Comparison of ENCODE assay signal across 8 cellular contexts in genomic region chr19:46015080-46015960, GRCh38. TPM values are rescaled to one million over a fixed set of nuclear protein-coding genes. Genes with fewer than 3 reads are reported as not detected.
A peak's percentile ranks its signal among the peaks of the same experiment; 100 is the strongest.
DNase-seq lines count a peak whose midpoint lies in the region; ATAC-seq, FAIRE-seq and TF ChIP-seq lines count a peak whose summit lies in the region.

No MANE protein-coding gene starts in this region.

- peaks cover 3 to 11% of the 10 kb centered on the region in 2 experiments for H4K20me1 ChIP-seq in H1 (replicated peaks in 1 of 2; ENCODE audit: control insufficient read depth in 1 of 2, insufficient read depth in 2 of 2, low read length in 2 of 2)

- H2AFZ ChIP-seq in H1 (ENCODE audit: low read length), result no peak overlapping the region; the same call in 1 of the 2 replicates

- no peak overlapping the region for H2BK5ac ChIP-seq in H1 (ENCODE audit: low read depth, low read length)

- peak overlapping the region; percentile 25 to 67 (median 40) for H3K9ac ChIP-seq in H1 (replicated peaks in 1 of 4; ENCODE audit: extremely low read depth in 1 of 4, low read depth in 3 of 4, low read length in 3 of 4)

- ATAC-seq in activated CD8-positive, alpha-beta memory T cell treated with anti-CD3 and anti-CD28 coated beads, Interleukin-2, amount 10 ng/mL, durations not matched to agents 7 days and 5 days, result peak; percentile 44
- peak; percentile 79 for ATAC-seq in naive thymus-derived CD4-positive, alpha-beta T cell
- no peak for ATAC-seq in HG03139 (IDR thresholded peaks at IDR 0.05; ENCODE audit: unreplicated experiment)
- no peak for ATAC-seq in GM21619 (IDR thresholded peaks at IDR 0.05; ENCODE audit: unreplicated experiment)

- peaks cover 15% of the 10 kb centered on the region for H3K4me1 Mint-ChIP-seq in activated CD8-positive, alpha-beta memory T cell treated with anti-CD3 and anti-CD28 coated beads, Interleukin-2, amount 10 ng/mL, durations not matched to agents 7 days and 5 days
- peaks cover 11 to 23% (median 18%) of the 10 kb centered on the region in 7 donors for H3K4me1 Mint-ChIP-seq in naive thymus-derived CD4-positive, alpha-beta T cell

- FAIRE-seq in D721Med (lab: Jason Lieb, UNC) (no peak), H1 (lab: Jason Lieb, UNC) (no peak)

- no peak overlapping the region for H3K4ac ChIP-seq in H1 (replicated peaks; ENCODE audit: insufficient read length, low read depth, low read length)

- H3K4me2 ChIP-seq in H1 (ENCODE audit: insufficient read depth in 1 of 2, low read depth in 2 of 2, low read length in 2 of 2), result peak overlapping the region; percentile 85 to 99

- H4K8ac ChIP-seq in H1 (ENCODE audit: extremely low read depth, insufficient read depth, low read length), result peak overlapping the region; percentile 48; the same call in 1 of the 2 replicates

- H2BK20ac ChIP-seq in H1 (ENCODE audit: low read length), result no peak overlapping the region

- no peak overlapping the region; the same call in 1 of the 2 replicates for H3K18ac ChIP-seq in H1 (ENCODE audit: extremely low read depth, low read length)

- peaks cover 5 to 20% (median 19%) of the 10 kb centered on the region in 4 experiments for H3K27me3 ChIP-seq in H1 (replicated peaks in 1 of 4; ENCODE audit: control insufficient read depth in 3 of 4, extremely low read depth in 1 of 4, insufficient read depth in 3 of 4, low read length in 3 of 4)
- peaks cover 0 to 6% of the 10 kb centered on the region in 2 donors for H3K27me3 ChIP-seq in naive thymus-derived CD4-positive, alpha-beta T cell (ENCODE audit: control insufficient read depth in 2 of 2, insufficient read depth in 2 of 2, low read length in 2 of 2)

- peaks cover 0 to 10% (median 8%) of the 10 kb centered on the region in 4 experiments; a peak in 6 of 7 replicates for H3K4me1 ChIP-seq in H1 (replicated peaks in 1 of 4; ENCODE audit: control insufficient read depth in 3 of 4, insufficient read depth in 4 of 4, low read length in 3 of 4)
- H3K4me1 ChIP-seq in naive thymus-derived CD4-positive, alpha-beta T cell (ENCODE audit: control insufficient read depth in 2 of 2, insufficient read depth in 2 of 2, low read length in 2 of 2), result peaks cover 0 to 7% of the 10 kb centered on the region in 2 donors

- no peak for TF ChIP-seq EP300 in H1 (IDR thresholded peaks at IDR 0.05; ENCODE audit: borderline replicate concordance in 1 of 2, low read depth in 2 of 2, low read length in 2 of 2)

- H2BK12ac ChIP-seq in H1 (ENCODE audit: low read depth, low read length), result no peak overlapping the region

- no peak; a peak in 1 of 4 replicates for TF ChIP-seq RAD21 in H1 (IDR thresholded peaks at IDR 0.05 in 1 of 2, conservative IDR thresholded peaks at IDR 0.05 in 1 of 2; ENCODE audit: low read depth in 2 of 2, low read length in 2 of 2)

- no peak overlapping the region for H2AK5ac ChIP-seq in H1 (ENCODE audit: low read depth, low read length)

- POLR2A ChIA-PET in H1 (lab: Charles Lee; ENCODE audit: partially characterized antibody), result interaction anchor here (0.8 to 1.5 kb wide), 5 partner anchors 10 to 112 kb away, joined by 3 to 4 read pairs (median 3); partner anchors contain the start of gene CCDC61
- POLR2A ChIA-PET in naive thymus-derived CD4-positive, alpha-beta T cell (lab: Charles Lee), result no interaction called here

- 5% methylated on average over 40 of the region's 72 CpGs; no CpG with 5 or more reads in 1 of the 2 experiments for WGBS in H1 (ENCODE audit: extremely low coverage in 1 of 2, insufficient coverage in 1 of 2, insufficient read length in 1 of 2, insufficient replicate concordance in 2 of 2, low coverage in 1 of 2, low lambda C conversion rate in 2 of 2, missing lambda C conversion rate in 1 of 2), 2 experiments

- TF ChIP-seq CTCF in D721Med (IDR thresholded peaks at IDR 0.05; ENCODE audit: insufficient read depth, missing control alignments), result no peak
- no peak for TF ChIP-seq CTCF in H1 (IDR thresholded peaks at IDR 0.05; ENCODE audit: control extremely low read depth in 1 of 3, insufficient read depth in 1 of 3, low read depth in 1 of 3, low read length in 3 of 3)

- H3K4me3 ChIP-seq in H1 (ENCODE audit: extremely low read depth in 1 of 4, insufficient read depth in 2 of 4, low read depth in 3 of 4, low read length in 4 of 4), result peak overlapping the region; percentile 41 to 55 (median 50)
- peak overlapping the region; percentile 62 for H3K4me3 ChIP-seq in naive thymus-derived CD4-positive, alpha-beta T cell (ENCODE audit: low read length)

- CTCF ChIA-PET in activated CD8-positive, alpha-beta memory T cell treated with anti-CD3 and anti-CD28 coated beads, Interleukin-2, amount 10 ng/mL, durations not matched to agents 7 days and 5 days (lab: Charles Lee), result interaction anchor here (1.0 to 2.3 kb wide), 6 partner anchors 13 to 250 kb away, joined by 3 to 7 read pairs (median 3); no protein-coding TSS in a partner anchor
- CTCF ChIA-PET in H1 (lab: Charles Lee; ENCODE audit: partially characterized antibody), result interaction anchor here (0.5 to 3.3 kb wide), 4 partner anchors 13 to 61 kb away, joined by 3 to 13 read pairs (median 6); no protein-coding TSS in a partner anchor
- CTCF ChIA-PET in naive thymus-derived CD4-positive, alpha-beta T cell (lab: Charles Lee), result interaction anchor here (0.6 to 0.7 kb wide), 2 partner anchors 87 to 391 kb away, joined by 3 read pairs; no protein-coding TSS in a partner anchor

- TF ChIP-seq POLR2A in H1 (IDR thresholded peaks at IDR 0.05; ENCODE audit: control extremely low read depth in 1 of 2, low read depth in 2 of 2, low read length in 2 of 2), result peak in 1 of 2 experiments; percentile 53; a peak in 1 of 3 replicates

- peak overlapping the region; percentile 53 for H3K4me3 Mint-ChIP-seq in activated CD8-positive, alpha-beta memory T cell treated with anti-CD3 and anti-CD28 coated beads, Interleukin-2, amount 10 ng/mL, durations not matched to agents 7 days and 5 days
- H3K4me3 Mint-ChIP-seq in naive thymus-derived CD4-positive, alpha-beta T cell, result peak overlapping the region; percentile 77 to 97 (median 84)

- H3K36me3 ChIP-seq in H1 (ENCODE audit: control insufficient read depth in 2 of 4, insufficient read depth in 4 of 4, low read length in 3 of 4), result peaks cover 0 to 3% (median 0%) of the 10 kb centered on the region in 4 experiments; a peak in 3 of 8 replicates
- peaks cover 0 to 3% (median 0%) of the 10 kb centered on the region in 3 experiments for H3K36me3 ChIP-seq in naive thymus-derived CD4-positive, alpha-beta T cell (ENCODE audit: control insufficient read depth in 2 of 3, insufficient read depth in 3 of 3, low read length in 3 of 3)

- H3K36me3 Mint-ChIP-seq in activated CD8-positive, alpha-beta memory T cell treated with anti-CD3 and anti-CD28 coated beads, Interleukin-2, amount 10 ng/mL, durations not matched to agents 7 days and 5 days, result peaks cover 8% of the 10 kb centered on the region
- H3K36me3 Mint-ChIP-seq in naive thymus-derived CD4-positive, alpha-beta T cell, result peaks cover 3 to 18% (median 10%) of the 10 kb centered on the region in 5 donors

- no peaks in the 10 kb centered on the region for H3K9me3 ChIP-seq in H1 (ENCODE audit: insufficient read depth in 2 of 2, low read depth in 1 of 2, low read length in 1 of 2)
- H3K9me3 ChIP-seq in naive thymus-derived CD4-positive, alpha-beta T cell (ENCODE audit: control insufficient read depth in 2 of 3, low read length in 3 of 3), result no peaks in the 10 kb centered on the region

- no peak overlapping the region for H3K14ac ChIP-seq in H1 (ENCODE audit: insufficient read length)

- H3K79me1 ChIP-seq in H1 (ENCODE audit: low read depth, low read length), result no peaks in the 10 kb centered on the region

- peak; percentile 71 for DNase-seq in D721Med (ENCODE audit: insufficient read length, low spot score)
- peak; percentile 92 for DNase-seq in NCI-H2029 (lab: John Stamatoyannopoulos, UW)
- peak; percentile 69 for DNase-seq in activated CD8-positive, alpha-beta memory T cell treated with anti-CD3 and anti-CD28 coated beads, Interleukin-2, amount 10 ng/mL, durations not matched to agents 7 days and 5 days
- peak; percentile 70 to 93 for DNase-seq in H1 (ENCODE audit: low read depth in 1 of 2, low spot score in 2 of 2)
- peak; percentile 34 to 74 (median 57) for DNase-seq in naive thymus-derived CD4-positive, alpha-beta T cell
- DNase-seq in stimulated activated naive CD4-positive, alpha-beta T cell treated with Interleukin-2 at 50 U/mL for 16 hours (lab: John Stamatoyannopoulos, UW), result peak; percentile 68

- H3K79me2 ChIP-seq in H1 (ENCODE audit: control insufficient read depth in 1 of 2, insufficient read depth in 2 of 2, low read length in 2 of 2), result no peaks in the 10 kb centered on the region

- H4K5ac ChIP-seq in H1 (ENCODE audit: insufficient read length, low read depth, low read length), result no peak overlapping the region

- no peak overlapping the region for H3K27ac ChIP-seq in H1 (ENCODE audit: low read depth, low read length)
- H3K27ac ChIP-seq in naive thymus-derived CD4-positive, alpha-beta T cell (ENCODE audit: low read depth, low read length), result no peak overlapping the region

- intact Hi-C loops in naive thymus-derived CD4-positive, alpha-beta T cell (cut with micrococcal nuclease), result loop anchor here (5.0 kb wide), 2 partner anchors 88 to 113 kb away; partner anchors contain the start of gene MYPOP (in 2 of the 2)

- H3K27me3 Mint-ChIP-seq in activated CD8-positive, alpha-beta memory T cell treated with anti-CD3 and anti-CD28 coated beads, Interleukin-2, amount 10 ng/mL, durations not matched to agents 7 days and 5 days, result peaks cover 14% of the 10 kb centered on the region
- peaks cover 5 to 17% (median 12%) of the 10 kb centered on the region in 5 donors for H3K27me3 Mint-ChIP-seq in naive thymus-derived CD4-positive, alpha-beta T cell

- no peak overlapping the region for H3K56ac ChIP-seq in H1 (replicated peaks; ENCODE audit: insufficient read length, low read depth, low read length)

- no peaks in the 10 kb centered on the region for H3K9me3 Mint-ChIP-seq in activated CD8-positive, alpha-beta memory T cell treated with anti-CD3 and anti-CD28 coated beads, Interleukin-2, amount 10 ng/mL, durations not matched to agents 7 days and 5 days (ENCODE audit: low read depth)
- H3K9me3 Mint-ChIP-seq in naive thymus-derived CD4-positive, alpha-beta T cell, result no peaks in the 10 kb centered on the region

- H4K91ac ChIP-seq in H1 (replicated peaks; ENCODE audit: insufficient read length, low read length), result no peak overlapping the region

- H3K27ac Mint-ChIP-seq in activated CD8-positive, alpha-beta memory T cell treated with anti-CD3 and anti-CD28 coated beads, Interleukin-2, amount 10 ng/mL, durations not matched to agents 7 days and 5 days, result no peak overlapping the region
- peak overlapping the region in 2 of 9 donors; percentile 30 to 41 for H3K27ac Mint-ChIP-seq in naive thymus-derived CD4-positive, alpha-beta T cell

- no peak overlapping the region for H3K23ac ChIP-seq in H1 (ENCODE audit: insufficient read length)

- H2BK120ac ChIP-seq in H1 (replicated peaks; ENCODE audit: low read depth, low read length), result no peak overlapping the region

- H2BK15ac ChIP-seq in H1 (ENCODE audit: low read length), result no peak overlapping the region

- H3K23me2 ChIP-seq in H1 (ENCODE audit: low read depth, low read length), result peaks cover 19% of the 10 kb centered on the region; the same call in 1 of the 2 replicates

RNA-seq across cellular contexts. Expression of gene PGLYRP1, which starts 7.5 kb away (rescaled TPM):
- total RNA-seq in activated CD8-positive, alpha-beta memory T cell treated with anti-CD3 and anti-CD28 coated beads, Interleukin-2, amount 10 ng/mL, durations not matched to agents 7 days and 5 days, result not detected
- not detected in 2 replicates for total RNA-seq in H1 (2021; fragmentation: NEBNext Ultra II Directional; extraction: Animal tissue kit (Norgen Biotek cat#: 25700))
- polyA plus RNA-seq in H1 (2011; rRNA removed), result not detected in 2 replicates
- polyA plus RNA-seq in H1 (2011; cell fraction: cytosol; rRNA removed), result 0.17 TPM
- not detected for polyA plus RNA-seq in H1 (2011; cell fraction: nucleus; rRNA removed)
- polyA plus RNA-seq in H1 (2012, experiment 1 of 2), result 0.40 to 1.1 TPM (median 1.0 TPM) in 3 of 4 replicates, not detected in the other
- not detected for polyA plus RNA-seq in H1 (2012, experiment 2 of 2)
- not detected for polyA plus RNA-seq in H1 (2013, experiment 1 of 2)
- 0.07 TPM for polyA plus RNA-seq in H1 (2013, experiment 2 of 2)
- not detected in 2 replicates for polyA minus RNA-seq in H1 (2011; rRNA and poly(A)+ RNA removed)
- not detected for polyA minus RNA-seq in H1 (2011; cell fraction: cytosol; rRNA and poly(A)+ RNA removed)
- polyA minus RNA-seq in H1 (2011; cell fraction: nucleus; rRNA and poly(A)+ RNA removed), result not detected
- not detected for total RNA-seq in naive thymus-derived CD4-positive, alpha-beta T cell
- polyA plus RNA-seq in naive thymus-derived CD4-positive, alpha-beta T cell, result not detected

RNA-seq across cellular contexts. Expression of gene CCDC61, which starts 20.1 kb away (rescaled TPM):
- total RNA-seq in activated CD8-positive, alpha-beta memory T cell treated with anti-CD3 and anti-CD28 coated beads, Interleukin-2, amount 10 ng/mL, durations not matched to agents 7 days and 5 days, result 10 to 100 TPM; 24.4 to 35.1 TPM
- 16.1 and 17.4 TPM in 2 replicates for total RNA-seq in H1 (2021; fragmentation: NEBNext Ultra II Directional; extraction: Animal tissue kit (Norgen Biotek cat#: 25700))
- 7.8 and 11.5 TPM in 2 replicates for polyA plus RNA-seq in H1 (2011; rRNA removed)
- 10.1 TPM for polyA plus RNA-seq in H1 (2011; cell fraction: cytosol; rRNA removed)
- 28.3 TPM for polyA plus RNA-seq in H1 (2011; cell fraction: nucleus; rRNA removed)
- polyA plus RNA-seq in H1 (2012, experiment 1 of 2), result 8.6 to 11.4 TPM (median 10.5 TPM) in 4 replicates
- polyA plus RNA-seq in H1 (2012, experiment 2 of 2), result 7.5 TPM
- 7.2 TPM for polyA plus RNA-seq in H1 (2013, experiment 1 of 2)
- polyA plus RNA-seq in H1 (2013, experiment 2 of 2), result 7.1 TPM
- polyA minus RNA-seq in H1 (2011; rRNA and poly(A)+ RNA removed), result 4.9 and 6.1 TPM in 2 replicates
- 11.1 TPM for polyA minus RNA-seq in H1 (2011; cell fraction: cytosol; rRNA and poly(A)+ RNA removed)
- polyA minus RNA-seq in H1 (2011; cell fraction: nucleus; rRNA and poly(A)+ RNA removed), result 36.0 TPM
- 10 to 100 TPM; 15.5 to 35.8 (median 25.3) TPM for total RNA-seq in naive thymus-derived CD4-positive, alpha-beta T cell
- polyA plus RNA-seq in naive thymus-derived CD4-positive, alpha-beta T cell, result 10 to 100 TPM; 10.1 to 12.9 TPM

RNA-seq across cellular contexts. Expression of gene IGFL4, which starts 25.5 kb away (rescaled TPM):
- total RNA-seq in activated CD8-positive, alpha-beta memory T cell treated with anti-CD3 and anti-CD28 coated beads, Interleukin-2, amount 10 ng/mL, durations not matched to agents 7 days and 5 days, result not detected
- 0.11 TPM in 1 of 2 replicates, not detected in the other for total RNA-seq in H1 (2021; fragmentation: NEBNext Ultra II Directional; extraction: Animal tissue kit (Norgen Biotek cat#: 25700))
- 0.05 TPM in 2 replicates for polyA plus RNA-seq in H1 (2011; rRNA removed)
- 0.34 TPM for polyA plus RNA-seq in H1 (2011; cell fraction: cytosol; rRNA removed)
- 0.54 TPM for polyA plus RNA-seq in H1 (2011; cell fraction: nucleus; rRNA removed)
- 0.28 to 0.57 TPM (median 0.37 TPM) in 4 replicates for polyA plus RNA-seq in H1 (2012, experiment 1 of 2)
- polyA plus RNA-seq in H1 (2012, experiment 2 of 2), result not detected
- polyA plus RNA-seq in H1 (2013, experiment 1 of 2), result 0.24 TPM
- polyA plus RNA-seq in H1 (2013, experiment 2 of 2), result 0.17 TPM
- polyA minus RNA-seq in H1 (2011; rRNA and poly(A)+ RNA removed), result 0.13 TPM in 1 of 2 replicates, not detected in the other
- polyA minus RNA-seq in H1 (2011; cell fraction: cytosol; rRNA and poly(A)+ RNA removed), result not detected
- 1.00 TPM for polyA minus RNA-seq in H1 (2011; cell fraction: nucleus; rRNA and poly(A)+ RNA removed)
- not detected for total RNA-seq in naive thymus-derived CD4-positive, alpha-beta T cell
- polyA plus RNA-seq in naive thymus-derived CD4-positive, alpha-beta T cell, result not detected

RNA-seq across cellular contexts. Expression of gene NOVA2, which starts 41.7 kb away (rescaled TPM):
- total RNA-seq in activated CD8-positive, alpha-beta memory T cell treated with anti-CD3 and anti-CD28 coated beads, Interleukin-2, amount 10 ng/mL, durations not matched to agents 7 days and 5 days, result under 1 TPM; 0.02 to 0.18 TPM
- total RNA-seq in H1 (2021; fragmentation: NEBNext Ultra II Directional; extraction: Animal tissue kit (Norgen Biotek cat#: 25700)), result 22.7 and 24.6 TPM in 2 replicates
- 3.2 and 4.5 TPM in 2 replicates for polyA plus RNA-seq in H1 (2011; rRNA removed)
- 2.7 TPM for polyA plus RNA-seq in H1 (2011; cell fraction: cytosol; rRNA removed)
- 4.4 TPM for polyA plus RNA-seq in H1 (2011; cell fraction: nucleus; rRNA removed)
- polyA plus RNA-seq in H1 (2012, experiment 1 of 2), result 11.1 to 12.7 TPM (median 11.8 TPM) in 4 replicates
- 10.4 TPM for polyA plus RNA-seq in H1 (2012, experiment 2 of 2)
- polyA plus RNA-seq in H1 (2013, experiment 1 of 2), result 8.0 TPM
- polyA plus RNA-seq in H1 (2013, experiment 2 of 2), result 7.7 TPM
- polyA minus RNA-seq in H1 (2011; rRNA and poly(A)+ RNA removed), result 6.2 and 7.1 TPM in 2 replicates
- polyA minus RNA-seq in H1 (2011; cell fraction: cytosol; rRNA and poly(A)+ RNA removed), result 10.1 TPM
- 4.7 TPM for polyA minus RNA-seq in H1 (2011; cell fraction: nucleus; rRNA and poly(A)+ RNA removed)
- total RNA-seq in naive thymus-derived CD4-positive, alpha-beta T cell, result under 1 TPM in 1 of 5 experiments, not detected in 4; 0.19 TPM
- not detected for polyA plus RNA-seq in naive thymus-derived CD4-positive, alpha-beta T cell

Comparison
In these comparisons a context has a peak if more than half of its experiments do, and no peak if none do; other contexts are left out.
1. ATAC-seq: peak in activated CD8-positive, alpha-beta memory T cell treated with anti-CD3 and anti-CD28 coated beads, Interleukin-2, amount 10 ng/mL, durations not matched to agents 7 days and 5 days (single experiment) and naive thymus-derived CD4-positive, alpha-beta T cell (single experiment); none in HG03139 (single experiment) and GM21619 (single experiment).
2. Peak in every context shown above with its lines, with median percentiles within 50 percentile points of each other: DNase-seq.